Comparison of ENCODE assay signal across 11 cellular contexts in genomic region chr10:124792998-124793352, GRCh38. TPM values are rescaled to one million over a fixed set of nuclear protein-coding genes. Genes with fewer than 3 reads are reported as not detected.
DNase-seq lines count a peak whose midpoint lies in the region; ATAC-seq and TF ChIP-seq lines count a peak whose summit lies in the region.
"Had no signal": no experiment of that assay in that cellular context is flagged by ENCODE, and none has a peak within 500 bp of the region (broad histone marks: within the 10 kb centered on the region; RNA-seq: fewer than 3 reads in every experiment).

No MANE protein-coding gene starts in this region.

- peaks cover 5% of the 10 kb centered on the region for H3K36me3 Mint-ChIP-seq in T-helper 17 cell (ENCODE audit: low read depth)
- peaks cover 0 to 3% (median 3%) of the 10 kb centered on the region in 3 donors for H3K36me3 Mint-ChIP-seq in immature natural killer cell

- H3K27me3 Mint-ChIP-seq in T-helper 17 cell (peaks cover under 1% of the 10 kb centered on the region), immature natural killer cell (ENCODE audit: low read depth in 3 of 3) (peaks cover 2 to 11% (median 3%) of the 10 kb centered on the region in 3 donors)

- intact Hi-C loops in heart right ventricle (cut with DNase I), result no loop called here
- intact Hi-C loops in Right ventricle myocardium superior (cut with DNase I), result no loop called here
- intact Hi-C loops in upper lobe of right lung (cut with DNase I), result no loop called here

- no peak for ATAC-seq in heart right ventricle
- ATAC-seq in Right ventricle myocardium superior (ENCODE audit: poor library complexity), result no peak
- no peak for ATAC-seq in T-helper 17 cell
- ATAC-seq in upper lobe of right lung, result no peak

- H3K36me3 ChIP-seq in heart right ventricle, result peaks cover 0 to 19% (median 4%) of the 10 kb centered on the region in 9 donors
- H3K36me3 ChIP-seq in upper lobe of right lung, result peaks cover 6% of the 10 kb centered on the region

- TF ChIP-seq CTCF in heart right ventricle (IDR thresholded peaks at IDR 0.05) (no peak), upper lobe of right lung (IDR thresholded peaks at IDR 0.05) (no peak)

- H3K27ac ChIP-seq in heart right ventricle, result no peak overlapping the region
- no peak overlapping the region for H3K27ac ChIP-seq in upper lobe of right lung

- H3K4me3 Mint-ChIP-seq in T-helper 17 cell (peak overlapping the region; percentile 97), immature natural killer cell (peak overlapping the region; percentile 92 to 99 (median 97))

- H3K4me1 ChIP-seq in heart right ventricle (peaks cover 4 to 18% (median 12%) of the 10 kb centered on the region in 9 donors), upper lobe of right lung (peaks cover 8% of the 10 kb centered on the region)

- DNase-seq in heart right ventricle, result no peak
- no peak for DNase-seq in Right ventricle myocardium superior
- no peak for DNase-seq in T-helper 17 cell
- DNase-seq in immature natural killer cell, result no peak
- DNase-seq in upper lobe of right lung, result no peak
- DNase-seq in stimulated activated CD4-positive, alpha-beta T cell treated with anti-CD3 and anti-CD28 coated beads, Interleukin-15, amount 100 ng/mL, for 24 hours, result no peak
- no peak for DNase-seq in NCI-H345 treated with DMSO at 0.1 percent for 48 hours (lab: John Stamatoyannopoulos, UW; ENCODE audit: unreplicated experiment)
- no peak for DNase-seq in NCI-H69 (lab: John Stamatoyannopoulos, UW)
- DNase-seq: cerebellar nuclear complex, NCI-H1417 had no signal

- H3K27ac Mint-ChIP-seq in T-helper 17 cell (peak overlapping the region; percentile 91), immature natural killer cell (peak overlapping the region; percentile 11 to 93 (median 82))

- WGBS in heart right ventricle, 2 donors, result 96% methylated on average over 11 of the region's 11 CpGs

- no peaks in the 10 kb centered on the region for H3K9me3 Mint-ChIP-seq in immature natural killer cell

- H3K27me3 ChIP-seq in heart right ventricle (no peaks in the 10 kb centered on the region), upper lobe of right lung (no peaks in the 10 kb centered on the region)
- H3K27me3 ChIP-seq: gastroesophageal sphincter had no signal

- H3K4me3 ChIP-seq in heart right ventricle (peak overlapping the region in 8 of 10 donors; percentile 68 to 100 (median 98)), upper lobe of right lung (peak overlapping the region; percentile 98)

- no peaks in the 10 kb centered on the region for H3K9me3 ChIP-seq in heart right ventricle
- no peaks in the 10 kb centered on the region for H3K9me3 ChIP-seq in T-helper 17 cell (ENCODE audit: control insufficient read depth, low read length, poor library complexity, severe bottlenecking)
- no peaks in the 10 kb centered on the region for H3K9me3 ChIP-seq in upper lobe of right lung
- H3K9me3 ChIP-seq: gastroesophageal sphincter had no signal

- peaks cover 13% of the 10 kb centered on the region for H3K4me1 Mint-ChIP-seq in T-helper 17 cell
- peaks cover 23 to 25% of the 10 kb centered on the region in 2 donors for H3K4me1 Mint-ChIP-seq in immature natural killer cell

RNA-seq across cellular contexts. Expression of gene EEF1AKMT2, which starts 1.3 kb away (rescaled TPM):
- total RNA-seq in heart right ventricle, result 10 to 100 TPM; 12.0 to 18.8 (median 13.0) TPM
- 10 to 100 TPM in 1 of 2 donors, 1 to 10 TPM in 1; 7.4 to 18.7 TPM for polyA plus RNA-seq in heart right ventricle
- 11.9 TPM for total RNA-seq in Right ventricle myocardium superior
- total RNA-seq in T-helper 17 cell, result 10 to 100 TPM; 14.5 to 16.2 TPM
- 10 to 100 TPM; 15.9 to 24.0 (median 18.5) TPM for polyA plus RNA-seq in immature natural killer cell
- 15.7 TPM for total RNA-seq in upper lobe of right lung

RNA-seq across cellular contexts. Expression of gene ABRAXAS2, which starts 8.6 kb away (rescaled TPM):
- total RNA-seq in heart right ventricle (10 to 100 TPM; 11.2 to 17.4 (median 14.1) TPM), Right ventricle myocardium superior (12.1 TPM), T-helper 17 cell (1 to 10 TPM; 6.8 to 8.7 TPM), upper lobe of right lung (14.7 TPM)
- polyA plus RNA-seq in heart right ventricle (1 to 10 TPM; 5.3 to 7.1 TPM), immature natural killer cell (10 to 100 TPM in 1 of 3 donors, 1 to 10 TPM in 2; 6.8 to 12.2 (median 8.7) TPM)

RNA-seq across cellular contexts. Expression of gene FAM53B, which starts 48.8 kb away (rescaled TPM):
- total RNA-seq in heart right ventricle (10 to 100 TPM; 19.0 to 42.9 (median 31.3) TPM), Right ventricle myocardium superior (38.1 TPM), T-helper 17 cell (10 to 100 TPM; 68.5 to 69.2 TPM), upper lobe of right lung (31.4 TPM)
- polyA plus RNA-seq in heart right ventricle (10 to 100 TPM; 11.6 to 25.5 TPM), immature natural killer cell (10 to 100 TPM; 12.1 to 62.1 (median 23.8) TPM)
